In genomic region chr4:177297781-177298391, GRCh38 we compare ENCODE assay signal across 27 cellular contexts. TPM values are rescaled to one million over a fixed set of nuclear protein-coding genes. Genes with fewer than 3 reads are reported as not detected.
"Had no signal": no experiment of that assay in that cellular context is flagged by ENCODE, and none has a peak within 500 bp of the region (broad histone marks: within the 10 kb centered on the region; RNA-seq: fewer than 3 reads in every experiment).

No MANE protein-coding gene starts in this region.

- ATAC-seq: activated CD8-positive, alpha-beta T cell treated with anti-CD3 and anti-CD28 coated beads for 36 hours had no signal

- FAIRE-seq: bronchial epithelial cell had no signal

- H3K27ac Mint-ChIP-seq: activated CD8-positive, alpha-beta T cell treated with anti-CD3 and anti-CD28 coated beads for 36 hours; activated T-helper 1 cell treated with anti-CD3 and anti-CD28 coated beads, Interleukin-12 subunit alpha, Interleukin-12 subunit beta, Interleukin-2, Interleukin-4 antibody, amounts not matched to agents 30 ng/mL and 10 ng/mL and 1 ng/mL, durations not matched to agents 14 hours and 24 hours and 36 hours had no signal

- H3K9ac ChIP-seq: SK-N-SH had no signal

- H3K4me3 ChIP-seq: MG63, Peyer's patch, SJCRH30 had no signal

- H3K27me3 Mint-ChIP-seq: activated CD8-positive, alpha-beta T cell treated with anti-CD3 and anti-CD28 coated beads for 36 hours; central memory CD8-positive, alpha-beta T cell had no signal

- H3K36me3 ChIP-seq: MG63, Peyer's patch, SJCRH30 had no signal

- H3K27me3 ChIP-seq: MG63, Peyer's patch, SJCRH30 had no signal

- DNase-seq: activated CD4-positive, CD25-positive, alpha-beta regulatory T cell; activated CD8-positive, alpha-beta memory T cell treated with anti-CD3 and anti-CD28 coated beads, Interleukin-2, amount 50 U/mL, for 4 hours; activated CD8-positive, alpha-beta T cell treated with anti-CD3 and anti-CD28 coated beads for 36 hours; activated effector memory CD4-positive, alpha-beta T cell treated with anti-CD3 and anti-CD28 coated beads, Interleukin-2, amount 50 U/mL, for 16 hours; activated naive CD4-positive, alpha-beta T cell treated with anti-CD3 and anti-CD28 coated beads, Interleukin-2, amount 50 U/mL, for 16 hours; aorta; MG63; MV-4-11; NCI-H1092 treated with DMSO at 0.1 percent for 48 hours; NCI-H1417 treated with DMSO at 0.1 percent for 48 hours; NCI-H1694; NCI-H2029; NCI-H2107; NCI-H2171 treated with DMSO at 0.1 percent for 48 hours; NCI-H226; NCI-H526; NCI-H82; Peyer's patch; Right ventricle myocardium superior; SJCRH30; SK-N-SH; T-helper 1 cell had no signal

- H3K9me3 ChIP-seq: SJCRH30 had no signal

- H3K4me3 Mint-ChIP-seq: activated CD8-positive, alpha-beta T cell treated with anti-CD3 and anti-CD28 coated beads for 36 hours; activated T-helper 1 cell treated with anti-CD3 and anti-CD28 coated beads, Interleukin-12 subunit alpha, Interleukin-12 subunit beta, Interleukin-2, Interleukin-4 antibody, amounts not matched to agents 30 ng/mL and 10 ng/mL and 1 ng/mL, durations not matched to agents 14 hours and 24 hours and 36 hours; central memory CD8-positive, alpha-beta T cell had no signal

- H3K4me1 ChIP-seq: Peyer's patch, SJCRH30 had no signal

- H3K27ac ChIP-seq: Peyer's patch, RWPE1, SJCRH30, VCaP had no signal

- H3K4me1 Mint-ChIP-seq: central memory CD8-positive, alpha-beta T cell had no signal

- H3K4me2 ChIP-seq: SK-N-SH had no signal

RNA-seq across cellular contexts. Expression of gene NEIL3, which starts 11.8 kb away (rescaled TPM):
- total RNA-seq: Right ventricle myocardium superior had no signal
